ENCODE assay signal across 8 cellular contexts in the genomic region with DNA sequence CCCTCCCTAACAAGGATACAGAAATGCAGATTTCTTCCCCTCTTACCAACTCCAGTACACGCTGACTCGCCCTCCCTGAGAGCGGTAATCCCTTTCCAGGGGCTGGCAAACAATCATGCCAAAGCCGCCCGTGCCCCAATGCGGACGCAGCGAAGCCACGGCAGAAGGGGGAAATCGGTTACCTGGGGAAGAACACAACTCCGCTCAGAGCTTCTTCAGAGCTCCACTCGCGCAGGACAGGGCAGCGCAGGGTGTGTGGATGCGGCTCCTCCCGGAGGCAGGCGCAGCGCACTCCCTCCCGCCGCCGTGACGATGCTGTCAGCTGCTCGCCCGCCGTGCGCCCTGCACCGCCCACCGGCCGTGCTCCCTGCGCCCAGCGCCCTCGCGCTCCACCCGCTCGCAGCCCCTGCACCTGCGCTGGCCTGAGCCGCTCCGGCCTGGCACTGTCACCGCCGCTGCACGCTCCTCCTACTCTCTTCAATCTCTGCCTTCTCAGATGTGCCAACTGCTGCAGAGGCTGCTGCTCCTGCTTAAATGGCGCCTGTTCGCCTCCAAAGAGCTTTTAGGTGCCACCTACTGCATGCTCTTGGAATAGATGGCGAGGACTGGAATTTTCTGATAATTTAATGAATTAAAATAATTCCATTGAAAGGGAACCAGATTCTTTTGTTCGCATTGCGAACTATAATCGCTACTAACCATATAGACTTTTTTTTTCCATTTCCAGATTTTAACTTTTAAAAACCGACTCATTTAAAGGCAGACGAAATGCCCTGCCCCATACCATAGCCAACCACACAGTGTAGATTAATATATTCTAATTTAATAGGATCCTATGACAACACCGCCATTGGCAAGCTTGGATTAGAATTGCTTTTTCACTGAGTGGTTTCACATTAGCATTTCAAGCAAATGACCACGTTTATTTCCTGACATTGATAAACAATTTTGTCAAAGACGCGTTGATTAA. TPM values are rescaled to one million over a fixed set of nuclear protein-coding genes. Genes with fewer than 3 reads are reported as not detected.
DNase-seq lines count a peak whose midpoint lies in the region; ATAC-seq and TF ChIP-seq lines count a peak whose summit lies in the region.

A gene with protein sequence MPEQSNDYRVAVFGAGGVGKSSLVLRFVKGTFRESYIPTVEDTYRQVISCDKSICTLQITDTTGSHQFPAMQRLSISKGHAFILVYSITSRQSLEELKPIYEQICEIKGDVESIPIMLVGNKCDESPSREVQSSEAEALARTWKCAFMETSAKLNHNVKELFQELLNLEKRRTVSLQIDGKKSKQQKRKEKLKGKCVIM (minus strand): TSS at position 255 of the 970 bp plus-strand sequence. CDS start 28,997 bp downstream, outside the sequence.

- H3K27ac Mint-ChIP-seq in CD4-positive, alpha-beta T cell: no peak within 1 kb of the TSS

- no peaks in the 10 kb centered on the region for H3K9me3 ChIP-seq in CD4-positive, alpha-beta T cell (ENCODE audit: control insufficient read depth, low read length)

- H3K4me1 Mint-ChIP-seq in CD4-positive, alpha-beta T cell (ENCODE audit: low read depth): peaks cover 7% of the 10 kb centered on the region

- H3K27me3 ChIP-seq in CD4-positive, alpha-beta T cell (ENCODE audit: control insufficient read depth, insufficient read depth, low read length): peaks cover 39% of the 10 kb centered on the region
- H3K27me3 ChIP-seq in H7 (ENCODE audit: control insufficient read depth, insufficient read depth, low read length): peaks cover 13% of the 10 kb centered on the region

- no peak for ATAC-seq in CD4-positive, alpha-beta T cell (ENCODE audit: poor library complexity)
- ATAC-seq in GM21528 (IDR thresholded peaks at IDR 0.05; ENCODE audit: low FRiP score, unreplicated experiment): no peak

- no peak for TF ChIP-seq CTCF in CD4-positive, alpha-beta T cell (IDR thresholded peaks at IDR 0.05)
- TF ChIP-seq CTCF in astrocyte of the cerebellum (IDR thresholded peaks at IDR 0.05; ENCODE audit: low read depth, low read length, missing control alignments): peak; percentile 67

- in situ Hi-C loops in astrocyte of the cerebellum (cut with HindIII; ENCODE audit: low sequenced_read_pairs): no loop called here

- H3K36me3 ChIP-seq in H7 (replicated peaks; ENCODE audit: control insufficient read depth, insufficient read depth, low read length): no peaks in the 10 kb centered on the region

- intact Hi-C loops in CD4-positive, alpha-beta T cell (cut with DNase I, micrococcal nuclease): no loop called here

- H3K4me3 ChIP-seq in H7 (ENCODE audit: insufficient read depth, low read depth, low read length) (peak within 1 kb of the TSS; percentile 43), astrocyte of the cerebellum (ENCODE audit: low read depth, low read length) (peak within 1 kb of the TSS; percentile 36)

- no peaks in the 10 kb centered on the region for H3K9me3 Mint-ChIP-seq in CD4-positive, alpha-beta T cell

- H3K27me3 Mint-ChIP-seq in CD4-positive, alpha-beta T cell: peaks cover 91% of the 10 kb centered on the region

- peak within 1 kb of the TSS; percentile 73 for H3K4me3 Mint-ChIP-seq in CD4-positive, alpha-beta T cell

- H3K36me3 Mint-ChIP-seq in CD4-positive, alpha-beta T cell (ENCODE audit: low read depth): no peaks in the 10 kb centered on the region

- POLR2A ChIA-PET in CD4-positive, alpha-beta T cell (lab: Charles Lee): no interaction called here

- CTCF ChIA-PET in CD4-positive, alpha-beta T cell (lab: Charles Lee): no interaction called here

- no peak for DNase-seq in CD4-positive, alpha-beta T cell
- peak; percentile 84 for DNase-seq in H7
- peak; percentile 47 for DNase-seq in NCI-H446 treated with DMSO at 0.1 percent for 48 hours (lab: John Stamatoyannopoulos, UW)
- no peak for DNase-seq in astrocyte of the cerebellum (ENCODE audit: low read depth)
- DNase-seq in hippocampal formation (lab: John Stamatoyannopoulos, UW): peak; percentile 77 to 87
- DNase-seq in putamen (ENCODE audit: low spot score): peak; percentile 81
- DNase-seq in HCEC 1CT: no peak

- no peak within 1 kb of the TSS for H3K27ac ChIP-seq in CD4-positive, alpha-beta T cell (ENCODE audit: low read depth, low read length)

RNA-seq across cellular contexts. Expression of the gene that starts here (rescaled TPM):
- total RNA-seq in CD4-positive, alpha-beta T cell: not detected
- 0.11 and 0.28 TPM in 2 replicates for total RNA-seq in H7 (2014; rRNA removed; shearing (Covaris generic))

Comparison
In these comparisons a context has a peak if more than half of its experiments do, and no peak if none do; other contexts are left out.
1. Peak in DNase-seq and H3K4me3 ChIP-seq in H7; RNA of the gene not detected or under 1 TPM.
2. DNase-seq: peak in NCI-H446 treated with DMSO at 0.1 percent for 48 hours (single experiment), hippocampal formation (2 of 2) and putamen (single experiment); none in CD4-positive, alpha-beta T cell (0 of 10), astrocyte of the cerebellum (single experiment) and HCEC 1CT (single experiment).